9 cellular contexts compared by ENCODE assay signal in the genomic region with DNA sequence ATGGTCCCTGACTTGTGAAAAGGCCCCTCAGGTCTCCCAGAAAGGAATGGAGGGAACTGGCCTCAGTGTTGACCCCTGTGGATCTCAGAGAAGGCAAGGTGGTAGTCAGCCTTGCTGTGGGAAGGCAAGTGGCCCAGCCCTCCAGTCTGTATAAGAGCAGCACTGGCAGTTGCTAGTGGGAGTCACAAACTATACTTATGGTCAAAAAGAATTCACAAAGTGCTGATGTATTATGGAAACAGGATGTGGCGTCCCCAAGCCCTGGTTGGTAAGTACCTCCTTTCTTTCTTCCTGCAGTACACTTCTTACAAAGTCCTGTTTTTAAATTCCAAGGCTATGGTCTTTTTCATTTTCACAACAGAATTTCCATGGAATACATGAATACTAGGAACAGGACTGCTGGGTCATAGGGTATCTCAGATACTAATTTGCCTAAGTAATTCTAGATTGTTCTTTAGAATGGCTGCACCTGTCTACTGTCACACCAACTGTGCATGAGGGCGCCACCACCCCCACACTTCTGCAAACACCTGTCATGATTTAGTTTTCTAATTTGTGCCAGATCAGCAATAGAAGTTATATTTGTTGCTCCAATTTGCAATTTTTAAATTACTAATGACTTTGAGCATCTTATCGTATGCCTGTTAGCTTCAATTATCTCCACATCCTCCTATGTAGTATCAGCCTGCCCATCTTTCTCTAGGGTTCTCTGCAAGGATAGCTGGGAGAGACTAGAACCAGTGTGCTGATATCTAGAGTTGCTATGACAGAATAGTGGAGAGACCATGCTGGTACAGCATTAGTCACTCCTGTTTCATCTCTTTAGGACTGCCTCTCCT. TPM values are rescaled to one million over a fixed set of nuclear protein-coding genes. Genes with fewer than 3 reads are reported as not detected.
DNase-seq lines count a peak whose midpoint lies in the region; ATAC-seq, FAIRE-seq and TF ChIP-seq lines count a peak whose summit lies in the region.
"Had no signal": no experiment of that assay in that cellular context is flagged by ENCODE, and none has a peak within 500 bp of the region (broad histone marks: within the 10 kb centered on the region; RNA-seq: fewer than 3 reads in every experiment).

No MANE protein-coding gene starts in this region.

- peaks cover 3% of the 10 kb centered on the region for H3K27me3 Mint-ChIP-seq in activated T-helper 2 cell treated with anti-CD3 and anti-CD28 coated beads, Interferon-gamma antibody, Interleukin-2, Interleukin-4, amounts not matched to agents 10 μg/mL and 5 μg/mL and 100 μg/mL, durations not matched to agents 14 hours and 24 hours and 36 hours (ENCODE audit: low read depth)

- in situ Hi-C loops in GM13976 (cut with MboI; ENCODE audit: low sequenced_read_pairs, unreplicated experiment): loop anchor here (10.0 kb wide), 1 partner anchor 530 kb away; no protein-coding TSS in a partner anchor

- no peaks in the 10 kb centered on the region for H3K36me3 Mint-ChIP-seq in activated T-helper 2 cell treated with anti-CD3 and anti-CD28 coated beads, Interferon-gamma antibody, Interleukin-2, Interleukin-4, amounts not matched to agents 10 μg/mL and 5 μg/mL and 100 μg/mL, durations not matched to agents 14 hours and 24 hours and 36 hours (ENCODE audit: low read depth)
- H3K36me3 Mint-ChIP-seq: naive B cell had no signal

- H3K9me3 Mint-ChIP-seq in activated T-helper 2 cell treated with anti-CD3 and anti-CD28 coated beads, Interferon-gamma antibody, Interleukin-2, Interleukin-4, amounts not matched to agents 10 μg/mL and 5 μg/mL and 100 μg/mL, durations not matched to agents 14 hours and 24 hours and 36 hours: peaks cover 4% of the 10 kb centered on the region

- no peak for FAIRE-seq in D721Med (lab: Jason Lieb, UNC)

- TF ChIP-seq CTCF in GM13976 (IDR thresholded peaks at IDR 0.05; ENCODE audit: borderline replicate concordance, control extremely low read depth, extremely low read depth, insufficient read depth, missing control alignments) (no peak), D721Med (IDR thresholded peaks at IDR 0.05; ENCODE audit: insufficient read depth, missing control alignments) (no peak)

- peaks cover 44% of the 10 kb centered on the region for H3K4me1 Mint-ChIP-seq in activated T-helper 2 cell treated with anti-CD3 and anti-CD28 coated beads, Interferon-gamma antibody, Interleukin-2, Interleukin-4, amounts not matched to agents 10 μg/mL and 5 μg/mL and 100 μg/mL, durations not matched to agents 14 hours and 24 hours and 36 hours (ENCODE audit: low read depth)

- no peak overlapping the region for H3K4me3 Mint-ChIP-seq in activated T-helper 2 cell treated with anti-CD3 and anti-CD28 coated beads, Interferon-gamma antibody, Interleukin-2, Interleukin-4, amounts not matched to agents 10 μg/mL and 5 μg/mL and 100 μg/mL, durations not matched to agents 14 hours and 24 hours and 36 hours (ENCODE audit: low read depth)
- H3K4me3 Mint-ChIP-seq: naive B cell had no signal

- H3K27ac Mint-ChIP-seq in activated T-helper 2 cell treated with anti-CD3 and anti-CD28 coated beads, Interferon-gamma antibody, Interleukin-2, Interleukin-4, amounts not matched to agents 10 μg/mL and 5 μg/mL and 100 μg/mL, durations not matched to agents 14 hours and 24 hours and 36 hours: peak overlapping the region; percentile 71
- H3K27ac Mint-ChIP-seq: naive B cell had no signal

- peak; percentile 60 for ATAC-seq in GM19372 (IDR thresholded peaks at IDR 0.05; ENCODE audit: low read depth, unreplicated experiment)
- ATAC-seq in HG03045 (IDR thresholded peaks at IDR 0.05; ENCODE audit: unreplicated experiment): peak; percentile 56
- ATAC-seq in HG03097 (IDR thresholded peaks at IDR 0.05; ENCODE audit: low FRiP score, unreplicated experiment): no peak

- DNase-seq in GM13976 (ENCODE audit: low spot score) (peak; percentile 73), GM03348 (ENCODE audit: low spot score) (no peak), cerebellum (ENCODE audit: low spot score) (no peak), D721Med (ENCODE audit: insufficient read length, low spot score) (no peak)
- DNase-seq in activated T-helper 2 cell treated with anti-CD3 and anti-CD28 coated beads, Interferon-gamma antibody, Interleukin-2, Interleukin-4, amounts not matched to agents 10 μg/mL and 5 μg/mL and 100 μg/mL, durations not matched to agents 14 hours and 24 hours and 36 hours (ENCODE audit: low spot score): peak; percentile 17
- DNase-seq: naive B cell had no signal

- intact Hi-C loops in activated T-helper 2 cell treated with anti-CD3 and anti-CD28 coated beads, Interferon-gamma antibody, Interleukin-2, Interleukin-4, amounts not matched to agents 10 μg/mL and 5 μg/mL and 100 μg/mL, durations not matched to agents 14 hours and 24 hours and 36 hours (cut with micrococcal nuclease): loop anchor here (2.0 to 10.0 kb wide), 5 partner anchors 58 to 690 kb away; a partner anchor contains a TSS

RNA-seq across cellular contexts. Expression of a gene that starts 40.7 kb away (rescaled TPM):
- total RNA-seq in activated T-helper 2 cell treated with anti-CD3 and anti-CD28 coated beads, Interferon-gamma antibody, Interleukin-2, Interleukin-4, amounts not matched to agents 10 μg/mL and 5 μg/mL and 100 μg/mL, durations not matched to agents 14 hours and 24 hours and 36 hours: 30.6 and 31.8 TPM in 2 replicates
- 44.4 TPM for total RNA-seq in cerebellum

Comparison
In these comparisons a context has a peak if more than half of its experiments do, and no peak if none do; other contexts are left out.
1. DNase-seq: peak in GM13976 (single experiment) and activated T-helper 2 cell treated with anti-CD3 and anti-CD28 coated beads, Interferon-gamma antibody, Interleukin-2, Interleukin-4, amounts not matched to agents 10 μg/mL and 5 μg/mL and 100 μg/mL, durations not matched to agents 14 hours and 24 hours and 36 hours (single experiment); none in GM03348 (single experiment), cerebellum (single experiment) and D721Med (single experiment).